In genomic region chr2:239042046-239042445, GRCh38 we compare ENCODE assay signal across 13 cellular contexts.
DNase-seq lines count a peak whose midpoint lies in the region; ATAC-seq, FAIRE-seq and TF ChIP-seq lines count a peak whose summit lies in the region.
"Had no signal": no experiment of that assay in that cellular context is flagged by ENCODE, and none has a peak within 500 bp of the region (broad histone marks: within the 10 kb centered on the region; RNA-seq: fewer than 3 reads in every experiment).

No MANE protein-coding gene starts in this region.

- TF ChIP-seq CTCF in sigmoid colon (IDR thresholded peaks at IDR 0.05): no peak

- WGBS in sigmoid colon, 2 donors: 89 to 91% methylated on average over 10 of the region's 10 CpGs

- DNase-seq in HTR-8/SVneo (ENCODE audit: insufficient read length, low spot score): no peak
- peak; percentile 48 for DNase-seq in sigmoid colon
- DNase-seq in CD8-positive, alpha-beta memory T cell: no peak
- DNase-seq in AML-193 (lab: John Stamatoyannopoulos, UW): no peak
- no peak for DNase-seq in activated gamma-delta T cell (lab: John Stamatoyannopoulos, UW)
- DNase-seq: BE2C, DMS53 had no signal

- no peaks in the 10 kb centered on the region for H4K20me1 ChIP-seq in BLaER1

- POLR2A ChIA-PET in CD8-positive, alpha-beta memory T cell (lab: Charles Lee): no interaction called here

- no peak for ATAC-seq in activated T-helper 17 cell treated with anti-CD3 and anti-CD28 coated beads, Interleukin-2, amount 50 U/mL, for 72 hours (replicated peaks)
- ATAC-seq: HCT116 had no signal

- no peak overlapping the region for H3K4me3 Mint-ChIP-seq in activated T-helper 17 cell treated with anti-CD3 and anti-CD28 coated beads, Interleukin-2, amount 50 U/mL, for 72 hours
- H3K4me3 Mint-ChIP-seq in CD8-positive, alpha-beta memory T cell: no peak overlapping the region
- H3K4me3 Mint-ChIP-seq: IgD-negative memory B cell had no signal

- TF ChIP-seq POLR2A in sigmoid colon (IDR thresholded peaks at IDR 0.05): no peak

- H3K27ac ChIP-seq in BLaER1: no peak overlapping the region
- H3K27ac ChIP-seq in sigmoid colon: no peak overlapping the region
- no peak overlapping the region for H3K27ac ChIP-seq in CD8-positive, alpha-beta memory T cell (ENCODE audit: low read depth, low read length)

- no peak overlapping the region for H3K9ac ChIP-seq in BLaER1

- no peaks in the 10 kb centered on the region for H3K9me3 Mint-ChIP-seq in activated T-helper 17 cell treated with anti-CD3 and anti-CD28 coated beads, Interleukin-2, amount 50 U/mL, for 72 hours
- H3K9me3 Mint-ChIP-seq in CD8-positive, alpha-beta memory T cell: no peaks in the 10 kb centered on the region
- H3K9me3 Mint-ChIP-seq: IgD-negative memory B cell had no signal

- no peaks in the 10 kb centered on the region for H3K36me3 ChIP-seq in BLaER1
- H3K36me3 ChIP-seq in sigmoid colon: no peaks in the 10 kb centered on the region
- H3K36me3 ChIP-seq in CD8-positive, alpha-beta memory T cell (ENCODE audit: insufficient read depth, low read length): no peaks in the 10 kb centered on the region
- H3K36me3 ChIP-seq: BE2C had no signal

- H3K36me3 Mint-ChIP-seq in activated T-helper 17 cell treated with anti-CD3 and anti-CD28 coated beads, Interleukin-2, amount 50 U/mL, for 72 hours (ENCODE audit: low read depth): no peaks in the 10 kb centered on the region
- no peaks in the 10 kb centered on the region for H3K36me3 Mint-ChIP-seq in CD8-positive, alpha-beta memory T cell

- no peak for TF ChIP-seq EP300 in sigmoid colon (IDR thresholded peaks at IDR 0.05)

- no peaks in the 10 kb centered on the region for H3K4me1 Mint-ChIP-seq in activated T-helper 17 cell treated with anti-CD3 and anti-CD28 coated beads, Interleukin-2, amount 50 U/mL, for 72 hours
- H3K4me1 Mint-ChIP-seq in CD8-positive, alpha-beta memory T cell: no peaks in the 10 kb centered on the region

- H3K4me2 ChIP-seq in BLaER1: peak overlapping the region; percentile 67; the same call in 1 of the 2 replicates

- no peak overlapping the region for H3K4me3 ChIP-seq in BLaER1
- H3K4me3 ChIP-seq in sigmoid colon: no peak overlapping the region
- H3K4me3 ChIP-seq in CD8-positive, alpha-beta memory T cell (ENCODE audit: low read length): no peak overlapping the region

- intact Hi-C loops in sigmoid colon (cut with DNase I): no loop called here

- peak overlapping the region; percentile 50 for H3K27ac Mint-ChIP-seq in activated T-helper 17 cell treated with anti-CD3 and anti-CD28 coated beads, Interleukin-2, amount 50 U/mL, for 72 hours
- H3K27ac Mint-ChIP-seq in CD8-positive, alpha-beta memory T cell: no peak overlapping the region
- H3K27ac Mint-ChIP-seq: IgD-negative memory B cell had no signal

- no peaks in the 10 kb centered on the region for H3K27me3 ChIP-seq in BLaER1
- H3K27me3 ChIP-seq in sigmoid colon: no peaks in the 10 kb centered on the region
- no peaks in the 10 kb centered on the region for H3K27me3 ChIP-seq in CD8-positive, alpha-beta memory T cell (ENCODE audit: insufficient read depth, low read length, poor library complexity, severe bottlenecking)
- H3K27me3 ChIP-seq: BE2C had no signal

- no peaks in the 10 kb centered on the region for H3K27me3 Mint-ChIP-seq in activated T-helper 17 cell treated with anti-CD3 and anti-CD28 coated beads, Interleukin-2, amount 50 U/mL, for 72 hours
- H3K27me3 Mint-ChIP-seq in CD8-positive, alpha-beta memory T cell: peaks cover 3% of the 10 kb centered on the region in 2 donors

- CTCF ChIA-PET in CD8-positive, alpha-beta memory T cell (lab: Charles Lee): no interaction called here

- peaks cover 30% of the 10 kb centered on the region for H3K4me1 ChIP-seq in BLaER1
- no peaks in the 10 kb centered on the region for H3K4me1 ChIP-seq in sigmoid colon
- H3K4me1 ChIP-seq in CD8-positive, alpha-beta memory T cell (ENCODE audit: insufficient read depth, low read length): no peaks in the 10 kb centered on the region
- H3K4me1 ChIP-seq: BE2C had no signal

- H3K9me3 ChIP-seq in BLaER1: no peaks in the 10 kb centered on the region
- H3K9me3 ChIP-seq in sigmoid colon: no peaks in the 10 kb centered on the region
- H3K9me3 ChIP-seq in CD8-positive, alpha-beta memory T cell (ENCODE audit: low read length): no peaks in the 10 kb centered on the region
- H3K9me3 ChIP-seq: BE2C had no signal

- peak; percentile 9 for FAIRE-seq in HTR-8/SVneo (lab: Jason Lieb, UNC)
- FAIRE-seq: A204.1, H54 had no signal
